13 cellular contexts compared by ENCODE assay signal in genomic region chr5:133977858-133978257, GRCh38. TPM values are rescaled to one million over a fixed set of nuclear protein-coding genes. Genes with fewer than 3 reads are reported as not detected.
A peak's percentile ranks its signal among the peaks of the same experiment; 100 is the strongest.
DNase-seq lines count a peak whose midpoint lies in the region; ATAC-seq, FAIRE-seq and TF ChIP-seq lines count a peak whose summit lies in the region.
"Had no signal": no experiment of that assay in that cellular context is flagged by ENCODE, and none has a peak within 500 bp of the region (broad histone marks: within the 10 kb centered on the region; RNA-seq: fewer than 3 reads in every experiment).

No MANE protein-coding gene starts in this region.

- peaks cover 6% of the 10 kb centered on the region; the same call in 2 of the 3 replicates for H3K4me1 Mint-ChIP-seq in GM23338
- H3K4me1 Mint-ChIP-seq in activated naive CD8-positive, alpha-beta T cell treated with anti-CD3 and anti-CD28 coated beads for 36 hours, result peaks cover 23% of the 10 kb centered on the region

- H3K27ac ChIP-seq in AG04450 (ENCODE audit: low read depth, low read length) (peak overlapping the region; percentile 92), GM23338 (ENCODE audit: low read depth) (peak overlapping the region; percentile 48)

- no peaks in the 10 kb centered on the region for H3K27me3 ChIP-seq in AG04450 (ENCODE audit: control insufficient read depth, insufficient read depth, low read length)
- no peaks in the 10 kb centered on the region for H3K27me3 ChIP-seq in GM23338 (ENCODE audit: insufficient read depth)
- no peaks in the 10 kb centered on the region for H3K27me3 ChIP-seq in BE2C

- H3K36me3 ChIP-seq in GM23338 (ENCODE audit: insufficient read depth) (peaks cover 47% of the 10 kb centered on the region), BE2C (peaks cover 92% of the 10 kb centered on the region)

- H3K27ac Mint-ChIP-seq in GM23338, result no peak overlapping the region
- H3K27ac Mint-ChIP-seq in activated naive CD8-positive, alpha-beta T cell treated with anti-CD3 and anti-CD28 coated beads for 36 hours, result peak overlapping the region; percentile 66

- no peak overlapping the region for H3K4me3 ChIP-seq in AG04450 (ENCODE audit: low read depth, low read length)
- no peak overlapping the region for H3K4me3 ChIP-seq in GM23338
- no peak overlapping the region for H3K4me3 ChIP-seq in BE2C (ENCODE audit: low read depth, low read length)
- H3K4me3 ChIP-seq: skin epidermis had no signal

- peaks cover 4% of the 10 kb centered on the region; the same call in 1 of the 2 replicates for H3F3A ChIP-seq in GM23338 (replicated peaks; ENCODE audit: low read depth)

- peaks cover 27% of the 10 kb centered on the region for H3K79me2 ChIP-seq in GM23338 (replicated peaks; ENCODE audit: insufficient read depth)

- no peak overlapping the region for H3K4me3 Mint-ChIP-seq in GM23338
- H3K4me3 Mint-ChIP-seq in activated naive CD8-positive, alpha-beta T cell treated with anti-CD3 and anti-CD28 coated beads for 36 hours, result no peak overlapping the region

- no peaks in the 10 kb centered on the region for H3K9me3 Mint-ChIP-seq in GM23338
- no peaks in the 10 kb centered on the region for H3K9me3 Mint-ChIP-seq in activated naive CD8-positive, alpha-beta T cell treated with anti-CD3 and anti-CD28 coated beads for 36 hours

- no peak for ATAC-seq in GM23338
- ATAC-seq: left lobe of liver had no signal

- H3K4me1 ChIP-seq in GM23338 (ENCODE audit: insufficient read depth) (peaks cover 12% of the 10 kb centered on the region; the same call in 1 of the 2 replicates), BE2C (no peaks in the 10 kb centered on the region)

- TF ChIP-seq CTCF in AG04450 (IDR thresholded peaks at IDR 0.05; ENCODE audit: low read depth, low read length), result no peak
- no peak for TF ChIP-seq CTCF in GM23338 (conservative IDR thresholded peaks at IDR 0.05; ENCODE audit: low read depth in 2 of 2)
- TF ChIP-seq CTCF in D721Med (IDR thresholded peaks at IDR 0.05; ENCODE audit: insufficient read depth, missing control alignments), result no peak
- TF ChIP-seq CTCF in BE2C (IDR thresholded peaks at IDR 0.05; ENCODE audit: low read depth, low read length), result no peak

- no peaks in the 10 kb centered on the region for H3K9me2 ChIP-seq in GM23338 (ENCODE audit: insufficient read depth)

- no peak for FAIRE-seq in D721Med (lab: Jason Lieb, UNC)

- no peaks in the 10 kb centered on the region for H3K27me3 Mint-ChIP-seq in GM23338 (ENCODE audit: insufficient read depth, low read depth, poor library complexity)
- no peaks in the 10 kb centered on the region for H3K27me3 Mint-ChIP-seq in activated naive CD8-positive, alpha-beta T cell treated with anti-CD3 and anti-CD28 coated beads for 36 hours

- H3K36me3 Mint-ChIP-seq in GM23338 (ENCODE audit: low read depth), result peaks cover 86% of the 10 kb centered on the region
- peaks cover 47% of the 10 kb centered on the region for H3K36me3 Mint-ChIP-seq in activated naive CD8-positive, alpha-beta T cell treated with anti-CD3 and anti-CD28 coated beads for 36 hours

- POLR2A ChIA-PET in AG04450 (lab: Yijun Ruan, JAX), result no interaction called here

- peaks cover 23% of the 10 kb centered on the region for H4K20me1 ChIP-seq in GM23338 (replicated peaks; ENCODE audit: insufficient read depth)

- CTCF ChIA-PET in AG04450 (lab: Charles Lee), result interaction anchor here (1.3 to 5.1 kb wide), 5 partner anchors 8 to 62 kb away, joined by 5 to 38 read pairs (median 7); partner anchors contain the start of gene C5orf15

- DNase-seq in AG04450 (ENCODE audit: low read depth, low spot score) (peak; percentile 43), GM23338 (ENCODE audit: low spot score) (no peak), hepatic stellate cell (ENCODE audit: low spot score) (peak; percentile 52), D721Med (ENCODE audit: insufficient read length, low spot score) (no peak), GF-D8 (lab: John Stamatoyannopoulos, UW) (no peak), retina (no peak), BE2C (no peak)
- DNase-seq in activated naive CD8-positive, alpha-beta T cell treated with anti-CD3 and anti-CD28 coated beads for 36 hours, result no peak
- DNase-seq: DND-41, NCI-H2081 treated with DMSO at 0.1 percent for 48 hours, SHP77 treated with DMSO at 0.1 percent for 48 hours had no signal

- H3K4me2 ChIP-seq in GM23338, result no peak overlapping the region

- H2AFZ ChIP-seq in GM23338, result no peak overlapping the region

- no peaks in the 10 kb centered on the region for H3K9me3 ChIP-seq in AG04450 (ENCODE audit: control insufficient read depth, insufficient read depth, low read length)
- H3K9me3 ChIP-seq in BE2C, result no peaks in the 10 kb centered on the region

TF ChIP-seq in GM23338, 12 proteins besides CTCF, POLR2A, EP300 and RAD21 (continues in another document):
- TF ChIP-seq REST (IDR thresholded peaks at IDR 0.05; ENCODE audit: unreplicated experiment), result no peak
- no peak for TF ChIP-seq ZNF331 (CRISPR knock-in tag; IDR thresholded peaks at IDR 0.05; ENCODE audit: low read depth)
- TF ChIP-seq ZNF114 (CRISPR knock-in tag; IDR thresholded peaks at IDR 0.05), result no peak
- no peak for TF ChIP-seq JUNB (IDR thresholded peaks at IDR 0.05; ENCODE audit: unreplicated experiment)
- TF ChIP-seq EZH2 (IDR thresholded peaks at IDR 0.05; ENCODE audit: low read depth, unreplicated experiment), result no peak
- no peak for TF ChIP-seq CREB1 (CRISPR knock-in tag; IDR thresholded peaks at IDR 0.05; ENCODE audit: low read depth)
- TF ChIP-seq POLR2AphosphoS5 (IDR thresholded peaks at IDR 0.05; ENCODE audit: low read depth), result no peak
- no peak for TF ChIP-seq NANOG (IDR thresholded peaks at IDR 0.05; ENCODE audit: borderline replicate concordance)
- TF ChIP-seq EZH2phosphoT487 (IDR thresholded peaks at IDR 0.05; ENCODE audit: unreplicated experiment), result no peak

RNA-seq across cellular contexts. Expression of gene C5orf15, which starts 9.4 kb away (rescaled TPM):
- 87.5 and 92.9 TPM in 2 replicates for polyA plus RNA-seq in AG04450 (2011; rRNA removed)
- polyA minus RNA-seq in AG04450 (2011; rRNA and poly(A)+ RNA removed), result 52.5 and 55.2 TPM in 2 replicates
- 61.4 and 67.4 TPM in 2 replicates for total RNA-seq in GM23338 (2014; rRNA removed; shearing (Covaris generic))
- 28.6 and 37.7 TPM in 2 replicates for polyA plus RNA-seq in GM23338 (2016; fragmentation: Nextera tagmentation; extraction: Ambion mirVana)
- total RNA-seq in activated naive CD8-positive, alpha-beta T cell treated with anti-CD3 and anti-CD28 coated beads for 36 hours, result 10 to 100 TPM; 33.4 to 33.8 TPM
- 84.6 TPM for polyA plus RNA-seq in BE2C (2012; ENCODE audit: insufficient read depth, insufficient read length, low read depth)

RNA-seq across cellular contexts. Expression of gene VDAC1, which starts 26.9 kb away (rescaled TPM):
- polyA plus RNA-seq in AG04450 (2011; rRNA removed) (218 and 262 TPM in 2 replicates), GM23338 (2016; fragmentation: Nextera tagmentation; extraction: Ambion mirVana) (285 and 300 TPM in 2 replicates)
- 141 and 160 TPM in 2 replicates for polyA minus RNA-seq in AG04450 (2011; rRNA and poly(A)+ RNA removed)
- total RNA-seq in GM23338 (2014; rRNA removed; shearing (Covaris generic)), result 329 and 363 TPM in 2 replicates
- 100 to 1,000 TPM; 539 to 540 TPM for total RNA-seq in activated naive CD8-positive, alpha-beta T cell treated with anti-CD3 and anti-CD28 coated beads for 36 hours
- 273 TPM for polyA plus RNA-seq in BE2C (2012; ENCODE audit: insufficient read depth, insufficient read length, low read depth)

Comparison
In these comparisons a context has a peak if more than half of its experiments do, and no peak if none do; other contexts are left out.
1. DNase-seq: peak in AG04450 (single experiment) and hepatic stellate cell (single experiment); none in GM23338 (single experiment), activated naive CD8-positive, alpha-beta T cell treated with anti-CD3 and anti-CD28 coated beads for 36 hours (single experiment), D721Med (single experiment), GF-D8 (single experiment), retina (single experiment) and BE2C (single experiment).